In genomic region chr12:116559080-116559329, GRCh38 we compare ENCODE assay signal across 8 cellular contexts. TPM values are rescaled to one million over a fixed set of nuclear protein-coding genes. Genes with fewer than 3 reads are reported as not detected.
DNase-seq lines count a peak whose midpoint lies in the region; ATAC-seq, FAIRE-seq and TF ChIP-seq lines count a peak whose summit lies in the region.

No MANE protein-coding gene starts in this region.

- TF ChIP-seq CTCF in PC-3 (conservative IDR thresholded peaks at IDR 0.05; ENCODE audit: low read depth, low read length) (no peak), lower lobe of right lung (IDR thresholded peaks at IDR 0.05) (no peak), D721Med (IDR thresholded peaks at IDR 0.05; ENCODE audit: insufficient read depth, missing control alignments) (no peak)

- no TSS peak for BruUV-seq in PC-3 (replicated peaks; lab: Mats Ljungman, UMichigan)

- no peaks in the 10 kb centered on the region for H3K79me2 ChIP-seq in PC-3 (ENCODE audit: low read length)

- DNase-seq in activated T-cell treated with anti-CD3 and anti-CD28 coated beads, Interleukin-2, amount 50 U/mL, for 72 hours, result no peak
- DNase-seq in activated T-cell treated with anti-CD3 and anti-CD28 coated beads for 4 hours (no peak), PC-3 (no peak), lower lobe of right lung (no peak), NCI-H345 (lab: John Stamatoyannopoulos, UW) (no peak), D721Med (ENCODE audit: insufficient read length, low spot score) (no peak), ecto neural progenitor cell (ENCODE audit: low spot score) (no peak)

- H3K27ac ChIP-seq in PC-3 (ENCODE audit: low read length) (peak overlapping the region; percentile 86), lower lobe of right lung (peak overlapping the region; percentile 80)

- POLR2A ChIA-PET in PC-3 (lab: Charles Lee; ENCODE audit: unreplicated experiment), result no interaction called here

- H3K4me3 Mint-ChIP-seq in activated T-cell treated with anti-CD3 and anti-CD28 coated beads, Interleukin-2, amount 50 U/mL, for 72 hours, result peak overlapping the region; percentile 82 to 94

- peak overlapping the region; percentile 40; the same call in 1 of the 2 replicates for H3K9ac ChIP-seq in PC-3 (ENCODE audit: low read length)

- no peaks in the 10 kb centered on the region for H4K20me1 ChIP-seq in PC-3 (ENCODE audit: low read length)

- H3K36me3 Mint-ChIP-seq in activated T-cell treated with anti-CD3 and anti-CD28 coated beads, Interleukin-2, amount 50 U/mL, for 72 hours (ENCODE audit: insufficient read depth in 2 of 2), result peaks cover 2 to 12% of the 10 kb centered on the region in 2 donors

- FAIRE-seq in D721Med (lab: Jason Lieb, UNC), result no peak

- CTCF ChIA-PET in PC-3 (lab: Charles Lee), result no interaction called here

- peak overlapping the region; percentile 63 for H3K4me2 ChIP-seq in PC-3 (ENCODE audit: low read length)

- peak overlapping the region; percentile 67 for H2AFZ ChIP-seq in PC-3 (ENCODE audit: low read length)

- H3K9me3 Mint-ChIP-seq in activated T-cell treated with anti-CD3 and anti-CD28 coated beads, Interleukin-2, amount 50 U/mL, for 72 hours, result peaks cover 5 to 8% of the 10 kb centered on the region in 2 donors

- no peaks in the 10 kb centered on the region for H3F3A ChIP-seq in PC-3 (ENCODE audit: low read length, unreplicated experiment)

- peak overlapping the region; percentile 81 for H3K27ac Mint-ChIP-seq in activated T-cell treated with anti-CD3 and anti-CD28 coated beads, Interleukin-2, amount 50 U/mL, for 72 hours

- H3K9me2 ChIP-seq in PC-3 (replicated peaks; ENCODE audit: low read length), result no peaks in the 10 kb centered on the region

- peak; percentile 35 to 39 for ATAC-seq in activated T-cell treated with anti-CD3 and anti-CD28 coated beads, Interleukin-2, amount 50 U/mL, for 72 hours (replicated peaks in 1 of 2)
- peak; percentile 62 for ATAC-seq in HG02870 (IDR thresholded peaks at IDR 0.05; ENCODE audit: unreplicated experiment)
- no peak for ATAC-seq in PC-3
- peak in 1 of 2 donors; percentile 29 for ATAC-seq in lower lobe of right lung

- no peaks in the 10 kb centered on the region for H3K27me3 Mint-ChIP-seq in activated T-cell treated with anti-CD3 and anti-CD28 coated beads, Interleukin-2, amount 50 U/mL, for 72 hours (ENCODE audit: low read depth)

- peaks cover 30% of the 10 kb centered on the region for H3K4me1 Mint-ChIP-seq in activated T-cell treated with anti-CD3 and anti-CD28 coated beads, Interleukin-2, amount 50 U/mL, for 72 hours (ENCODE audit: low read depth)

- peaks cover 14% of the 10 kb centered on the region for H3K4me1 ChIP-seq in PC-3 (ENCODE audit: insufficient read depth, low read length)
- H3K4me1 ChIP-seq in lower lobe of right lung, result peaks cover 13% of the 10 kb centered on the region

- H3K4me3 ChIP-seq in PC-3 (ENCODE audit: low read length), result no peak overlapping the region
- H3K4me3 ChIP-seq in lower lobe of right lung, result peak overlapping the region; percentile 27

- no peaks in the 10 kb centered on the region for H3K27me3 ChIP-seq in PC-3 (ENCODE audit: low read length)
- no peaks in the 10 kb centered on the region for H3K27me3 ChIP-seq in lower lobe of right lung (ENCODE audit: low read depth)

- intact Hi-C loops in PC-3 (cut with micrococcal nuclease), result no loop called here
- intact Hi-C loops in lower lobe of right lung (cut with DNase I), result no loop called here

- peaks cover 7% of the 10 kb centered on the region; the same call in 1 of the 2 replicates for H3K9me3 ChIP-seq in PC-3 (ENCODE audit: low read length)
- peaks cover 8% of the 10 kb centered on the region for H3K9me3 ChIP-seq in lower lobe of right lung

- H3K36me3 ChIP-seq in PC-3 (ENCODE audit: low read depth, low read length), result no peaks in the 10 kb centered on the region; the same call in 1 of the 2 replicates
- no peaks in the 10 kb centered on the region for H3K36me3 ChIP-seq in lower lobe of right lung

RNA-seq across cellular contexts. Expression of gene MAP1LC3B2, which starts 0.2 kb away (rescaled TPM):
- total RNA-seq in activated T-cell treated with anti-CD3 and anti-CD28 coated beads, Interleukin-2, amount 50 U/mL, for 72 hours, result 1 to 10 TPM; 2.0 to 2.1 TPM
- total RNA-seq in PC-3 (2014; rRNA removed) (not detected in 2 replicates), lower lobe of right lung (1.9 TPM)
